Comparison of ENCODE assay signal across 10 cellular contexts in genomic region chr10:97444212-97444611, GRCh38. TPM values are rescaled to one million over a fixed set of nuclear protein-coding genes. Genes with fewer than 3 reads are reported as not detected.
DNase-seq lines count a peak whose midpoint lies in the region; ATAC-seq and TF ChIP-seq lines count a peak whose summit lies in the region.
"Had no signal": no experiment of that assay in that cellular context is flagged by ENCODE, and none has a peak within 500 bp of the region (broad histone marks: within the 10 kb centered on the region; RNA-seq: fewer than 3 reads in every experiment).

No MANE protein-coding gene starts in this region.

- TF ChIP-seq CTCF in neural cell (IDR thresholded peaks at IDR 0.05; ENCODE audit: poor library complexity, severe bottlenecking) = no peak

- H3F3A ChIP-seq in neural cell (ENCODE audit: insufficient read depth, low read length, poor library complexity, severe bottlenecking) = no peaks in the 10 kb centered on the region

- peak overlapping the region; percentile 89 for H3K4me3 Mint-ChIP-seq in T-helper 1 cell treated with Interleukin-12 subunit alpha and Interleukin-12 subunit beta and Interleukin-4 antibody, amounts not matched to agents 30 μg/mL and 1 μg/mL, for 36 hours
- peak overlapping the region; percentile 99 for H3K4me3 Mint-ChIP-seq in activated CD4-positive, alpha-beta memory T cell treated with anti-CD3 and anti-CD28 coated beads for 36 hours

- H3K9me3 Mint-ChIP-seq in T-helper 1 cell treated with Interleukin-12 subunit alpha and Interleukin-12 subunit beta and Interleukin-4 antibody, amounts not matched to agents 30 μg/mL and 1 μg/mL, for 36 hours = no peaks in the 10 kb centered on the region
- H3K9me3 Mint-ChIP-seq in activated CD4-positive, alpha-beta memory T cell treated with anti-CD3 and anti-CD28 coated beads for 36 hours = no peaks in the 10 kb centered on the region

- no peaks in the 10 kb centered on the region for H3K36me3 ChIP-seq in neural cell (ENCODE audit: insufficient read depth, low read length)

- no peaks in the 10 kb centered on the region for H3K9me3 ChIP-seq in neural cell (ENCODE audit: low read length)
- H3K9me3 ChIP-seq: heart right ventricle had no signal

- H2AFZ ChIP-seq in neural cell (ENCODE audit: low read depth, low read length) = no peak overlapping the region

- no peak for TF ChIP-seq EP300 in neural cell (conservative IDR thresholded peaks at IDR 0.05; ENCODE audit: poor library complexity, severe bottlenecking)

- no peak overlapping the region for H3K9ac ChIP-seq in neural cell (ENCODE audit: low read length)

- DNase-seq in T-helper 1 cell = no peak
- DNase-seq in activated CD4-positive, alpha-beta memory T cell treated with anti-CD3 and anti-CD28 coated beads for 36 hours = no peak
- no peak for DNase-seq in NCI-H524 (lab: John Stamatoyannopoulos, UW)
- DNase-seq: effector memory CD4-positive, alpha-beta T cell; heart right ventricle; NCI-H1048; right cardiac atrium had no signal

- intact Hi-C loops in activated CD4-positive, alpha-beta memory T cell treated with anti-CD3 and anti-CD28 coated beads for 36 hours (cut with micrococcal nuclease) = loop anchor here (1.0 kb wide), 3 partner anchors 16 to 37 kb away; no protein-coding TSS in a partner anchor

- CTCF ChIA-PET in activated CD4-positive, alpha-beta memory T cell treated with anti-CD3 and anti-CD28 coated beads for 36 hours (lab: Charles Lee) = interaction anchor here (1.0 to 4.4 kb wide), 12 partner anchors 9 to 116 kb away, joined by 4 to 57 read pairs (median 8); partner anchors contain the start of genes PGAM1 and RRP12

- peak overlapping the region; percentile 18 for H3K27ac Mint-ChIP-seq in T-helper 1 cell treated with Interleukin-12 subunit alpha and Interleukin-12 subunit beta and Interleukin-4 antibody, amounts not matched to agents 30 μg/mL and 1 μg/mL, for 36 hours
- peak overlapping the region; percentile 58 for H3K27ac Mint-ChIP-seq in activated CD4-positive, alpha-beta memory T cell treated with anti-CD3 and anti-CD28 coated beads for 36 hours

- peaks cover 18% of the 10 kb centered on the region for H3K36me3 Mint-ChIP-seq in T-helper 1 cell treated with Interleukin-12 subunit alpha and Interleukin-12 subunit beta and Interleukin-4 antibody, amounts not matched to agents 30 μg/mL and 1 μg/mL, for 36 hours (ENCODE audit: low read depth)
- H3K36me3 Mint-ChIP-seq in activated CD4-positive, alpha-beta memory T cell treated with anti-CD3 and anti-CD28 coated beads for 36 hours = peaks cover 28% of the 10 kb centered on the region

- POLR2A ChIA-PET in activated CD4-positive, alpha-beta memory T cell treated with anti-CD3 and anti-CD28 coated beads for 36 hours (lab: Charles Lee) = interaction anchor here (0.6 to 4.2 kb wide), 13 partner anchors 8 to 55 kb away, joined by 3 to 70 read pairs (median 7); partner anchors contain the start of genes MMS19, RRP12 and UBTD1

- H3K27me3 ChIP-seq in neural cell (ENCODE audit: insufficient read depth, low read depth, low read length) = no peaks in the 10 kb centered on the region
- H3K27me3 ChIP-seq: heart right ventricle had no signal

- H4K20me1 ChIP-seq in neural cell (ENCODE audit: insufficient read depth) = no peaks in the 10 kb centered on the region

- H3K9me2 ChIP-seq in neural cell (ENCODE audit: insufficient read depth, low read length) = no peaks in the 10 kb centered on the region

- H3K4me2 ChIP-seq in neural cell (ENCODE audit: low read length) = no peak overlapping the region

- no peaks in the 10 kb centered on the region for H3K27me3 Mint-ChIP-seq in T-helper 1 cell treated with Interleukin-12 subunit alpha and Interleukin-12 subunit beta and Interleukin-4 antibody, amounts not matched to agents 30 μg/mL and 1 μg/mL, for 36 hours (ENCODE audit: low read depth)
- no peaks in the 10 kb centered on the region for H3K27me3 Mint-ChIP-seq in activated CD4-positive, alpha-beta memory T cell treated with anti-CD3 and anti-CD28 coated beads for 36 hours

- TF ChIP-seq RAD21 in neural cell (conservative IDR thresholded peaks at IDR 0.05) = no peak

- H3K4me3 ChIP-seq in neural cell (ENCODE audit: low read length) = peak overlapping the region; percentile 87

- ATAC-seq in GM18868 (IDR thresholded peaks at IDR 0.05; ENCODE audit: unreplicated experiment) = no peak
- ATAC-seq: heart right ventricle, right cardiac atrium had no signal

- H3K4me1 Mint-ChIP-seq in T-helper 1 cell treated with Interleukin-12 subunit alpha and Interleukin-12 subunit beta and Interleukin-4 antibody, amounts not matched to agents 30 μg/mL and 1 μg/mL, for 36 hours (ENCODE audit: low read depth) = peaks cover 26% of the 10 kb centered on the region
- H3K4me1 Mint-ChIP-seq in activated CD4-positive, alpha-beta memory T cell treated with anti-CD3 and anti-CD28 coated beads for 36 hours (ENCODE audit: low read depth) = peaks cover 47% of the 10 kb centered on the region

- peaks cover 32% of the 10 kb centered on the region for H3K79me2 ChIP-seq in neural cell (replicated peaks; ENCODE audit: insufficient read depth, low read length)

- H3K27ac ChIP-seq in neural cell (ENCODE audit: low read length) = no peak overlapping the region
- H3K27ac ChIP-seq: heart right ventricle had no signal

TF ChIP-seq in neural cell, 6 proteins besides CTCF, POLR2A, EP300 and RAD21:
- TF ChIP-seq SMC3 (conservative IDR thresholded peaks at IDR 0.05; ENCODE audit: poor library complexity) (no peak), REST (IDR thresholded peaks at IDR 0.05; ENCODE audit: borderline replicate concordance) (no peak), MXI1 (conservative IDR thresholded peaks at IDR 0.05; ENCODE audit: poor library complexity, severe bottlenecking) (no peak), TAF1 (IDR thresholded peaks at IDR 0.05; ENCODE audit: low read depth) (no peak), EZH2 (IDR thresholded peaks at IDR 0.05; ENCODE audit: borderline replicate concordance, insufficient read depth, low read length, poor library complexity, severe bottlenecking) (no peak), POLR2AphosphoS5 (IDR thresholded peaks at IDR 0.05) (no peak)

RNA-seq across cellular contexts. Expression of gene EXOSC1, which starts 1.6 kb away (rescaled TPM):
- total RNA-seq in activated CD4-positive, alpha-beta memory T cell treated with anti-CD3 and anti-CD28 coated beads for 36 hours = 10 to 100 TPM; 69.0 to 75.1 TPM
- 33.5 and 44.6 TPM in 2 replicates for polyA plus RNA-seq in neural cell
- polyA minus RNA-seq in neural cell = 25.1 and 27.8 TPM in 2 replicates

RNA-seq across cellular contexts. Expression of gene ZDHHC16, which starts 1.8 kb away (rescaled TPM):
- 10 to 100 TPM; 42.5 to 43.6 TPM for total RNA-seq in activated CD4-positive, alpha-beta memory T cell treated with anti-CD3 and anti-CD28 coated beads for 36 hours
- 31.0 and 34.3 TPM in 2 replicates for polyA plus RNA-seq in neural cell
- 32.3 and 35.5 TPM in 2 replicates for polyA minus RNA-seq in neural cell

RNA-seq across cellular contexts. Expression of gene PGAM1, which starts 18.2 kb away (rescaled TPM):
- 1,000 to 10,000 TPM; 1,430 to 1,457 TPM for total RNA-seq in activated CD4-positive, alpha-beta memory T cell treated with anti-CD3 and anti-CD28 coated beads for 36 hours
- polyA plus RNA-seq in neural cell = 195 and 197 TPM in 2 replicates
- 136 and 141 TPM in 2 replicates for polyA minus RNA-seq in neural cell

RNA-seq across cellular contexts. Expression of gene RRP12, which starts 43.1 kb away (rescaled TPM):
- total RNA-seq in activated CD4-positive, alpha-beta memory T cell treated with anti-CD3 and anti-CD28 coated beads for 36 hours = 10 to 100 TPM; 40.4 to 41.8 TPM
- 9.7 and 12.1 TPM in 2 replicates for polyA plus RNA-seq in neural cell
- 8.5 and 13.6 TPM in 2 replicates for polyA minus RNA-seq in neural cell

RNA-seq across cellular contexts. Expression of gene MMS19, which starts 54.0 kb away (rescaled TPM):
- total RNA-seq in activated CD4-positive, alpha-beta memory T cell treated with anti-CD3 and anti-CD28 coated beads for 36 hours = 10 to 100 TPM; 84.7 to 86.8 TPM
- 49.8 and 54.1 TPM in 2 replicates for polyA plus RNA-seq in neural cell
- 57.4 and 61.4 TPM in 2 replicates for polyA minus RNA-seq in neural cell
